20 cellular contexts compared by ENCODE assay signal in the genomic region with DNA sequence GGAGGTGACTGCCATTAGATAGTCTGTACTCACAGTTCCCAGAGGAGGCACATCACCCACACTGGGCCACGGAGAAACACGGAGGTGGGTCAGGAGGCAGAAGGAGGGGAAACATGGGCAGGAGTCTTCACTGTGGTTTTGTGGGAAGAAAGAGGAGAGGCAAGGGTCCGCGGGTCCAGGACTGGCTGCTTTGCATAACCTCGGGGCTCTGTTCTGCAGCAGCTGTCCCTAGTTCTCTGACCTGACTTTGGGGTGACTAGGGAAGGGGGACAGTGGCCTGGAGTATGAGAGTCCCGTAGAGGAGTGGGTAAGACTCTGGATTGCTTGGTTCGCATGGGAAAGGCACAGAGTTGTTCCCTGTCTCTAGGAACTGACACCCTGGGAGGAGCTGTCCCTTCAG.
DNase-seq lines count a peak whose midpoint lies in the region; TF ChIP-seq lines count a peak whose summit lies in the region.
"Had no signal": no experiment of that assay in that cellular context is flagged by ENCODE, and none has a peak within 500 bp of the region (broad histone marks: within the 10 kb centered on the region; RNA-seq: fewer than 3 reads in every experiment).

No MANE protein-coding gene starts in this region.

- no peak overlapping the region for H2AFZ ChIP-seq in neural progenitor cell (replicated peaks)

- H3K27ac ChIP-seq in neural progenitor cell (no peak overlapping the region), A673 (ENCODE audit: low read depth, low read length, poor library complexity, severe bottlenecking) (no peak overlapping the region)
- H3K27ac ChIP-seq: 22Rv1, A549, BLaER1, C4-2B had no signal

- POLR2A ChIA-PET in A673 (lab: Charles Lee; ENCODE audit: low non-redundant PET): no interaction called here

- intact Hi-C loops in A673 (cut with micrococcal nuclease; ENCODE audit: unreplicated experiment): no loop called here

- no peaks in the 10 kb centered on the region for H3K36me3 ChIP-seq in neural progenitor cell
- no peaks in the 10 kb centered on the region for H3K36me3 ChIP-seq in A673 (ENCODE audit: insufficient read depth, low read length, poor library complexity, severe bottlenecking)
- H3K36me3 ChIP-seq: BE2C, BLaER1 had no signal

- no peaks in the 10 kb centered on the region for H3K9me3 Mint-ChIP-seq in activated naive CD4-positive, alpha-beta T cell treated with anti-CD3 and anti-CD28 coated beads, Interleukin-2, amount 10 ng/mL, durations not matched to agents 7 days and 5 days
- H3K9me3 Mint-ChIP-seq in neural progenitor cell (peaks cover 2% of the 10 kb centered on the region), type B pancreatic cell (no peaks in the 10 kb centered on the region)
- H3K9me3 Mint-ChIP-seq: CD4-positive, alpha-beta T cell; CD8-positive, alpha-beta T cell had no signal

- no peaks in the 10 kb centered on the region for H3K27me3 Mint-ChIP-seq in activated naive CD4-positive, alpha-beta T cell treated with anti-CD3 and anti-CD28 coated beads, Interleukin-2, amount 10 ng/mL, durations not matched to agents 7 days and 5 days
- H3K27me3 Mint-ChIP-seq in neural progenitor cell (ENCODE audit: insufficient read depth, low read depth): no peaks in the 10 kb centered on the region
- peaks cover 3% of the 10 kb centered on the region for H3K27me3 Mint-ChIP-seq in type B pancreatic cell

- no peaks in the 10 kb centered on the region for H3K9me3 ChIP-seq in neural progenitor cell (ENCODE audit: low read depth)
- H3K9me3 ChIP-seq in A673 (ENCODE audit: low read depth, low read length, poor library complexity, severe bottlenecking): no peaks in the 10 kb centered on the region
- H3K9me3 ChIP-seq: A549, BE2C, BLaER1, Caco-2 had no signal

- no peaks in the 10 kb centered on the region for H3F3A ChIP-seq in neural progenitor cell (ENCODE audit: low read depth)

- no peak overlapping the region for H3K4me2 ChIP-seq in neural progenitor cell
- H3K4me2 ChIP-seq: A549, BLaER1 had no signal

- H3K36me3 Mint-ChIP-seq in activated naive CD4-positive, alpha-beta T cell treated with anti-CD3 and anti-CD28 coated beads, Interleukin-2, amount 10 ng/mL, durations not matched to agents 7 days and 5 days: no peaks in the 10 kb centered on the region
- H3K36me3 Mint-ChIP-seq in neural progenitor cell (no peaks in the 10 kb centered on the region), type B pancreatic cell (no peaks in the 10 kb centered on the region)
- H3K36me3 Mint-ChIP-seq: CD8-positive, alpha-beta T cell had no signal

- H3K4me3 Mint-ChIP-seq in activated naive CD4-positive, alpha-beta T cell treated with anti-CD3 and anti-CD28 coated beads, Interleukin-2, amount 10 ng/mL, durations not matched to agents 7 days and 5 days: no peak overlapping the region
- H3K4me3 Mint-ChIP-seq in neural progenitor cell (no peak overlapping the region), type B pancreatic cell (no peak overlapping the region)
- H3K4me3 Mint-ChIP-seq: CD4-positive, alpha-beta T cell; CD8-positive, alpha-beta T cell had no signal

- H3K4me1 ChIP-seq in neural progenitor cell (no peaks in the 10 kb centered on the region), A673 (ENCODE audit: insufficient read depth, low read length, poor library complexity, severe bottlenecking) (no peaks in the 10 kb centered on the region)
- H3K4me1 ChIP-seq: A549, BE2C, Caco-2 had no signal

- no peak overlapping the region for H3K9ac ChIP-seq in neural progenitor cell
- H3K9ac ChIP-seq: BLaER1 had no signal

- peak; percentile 15 for DNase-seq in activated naive CD4-positive, alpha-beta T cell treated with anti-CD3 and anti-CD28 coated beads, Interleukin-2, amount 10 ng/mL, durations not matched to agents 7 days and 5 days
- DNase-seq in activated naive CD4-positive, alpha-beta T cell (lab: John Stamatoyannopoulos, UW): no peak
- DNase-seq in mesenteric fat pad (ENCODE audit: low spot score) (peak; percentile 68), neural progenitor cell (ENCODE audit: low spot score) (no peak), type B pancreatic cell (ENCODE audit: extremely low spot score, unreplicated experiment) (peak; percentile 51), C1 segment of cervical spinal cord (lab: John Stamatoyannopoulos, UW) (no peak), A673 (ENCODE audit: low spot score) (no peak), RKO (ENCODE audit: low spot score) (no peak)
- DNase-seq: ACHN; BE2C; Caco-2; Calu3; CD4-positive, alpha-beta T cell; CD8-positive, alpha-beta T cell; DMS79 treated with DMSO at 0.1 percent for 48 hours; GF-D8 had no signal

- H3K4me3 ChIP-seq in neural progenitor cell (no peak overlapping the region), A673 (ENCODE audit: low read depth, low read length, poor library complexity, severe bottlenecking) (no peak overlapping the region)
- H3K4me3 ChIP-seq: A549, BLaER1 had no signal

- H4K20me1 ChIP-seq in neural progenitor cell (ENCODE audit: low read depth): no peaks in the 10 kb centered on the region
- H4K20me1 ChIP-seq: BLaER1 had no signal

- H3K27me3 ChIP-seq in neural progenitor cell: no peaks in the 10 kb centered on the region
- H3K27me3 ChIP-seq in A673 (replicated peaks; ENCODE audit: insufficient read depth, low read depth, low read length, poor library complexity): no peaks in the 10 kb centered on the region
- H3K27me3 ChIP-seq: BE2C, BLaER1 had no signal

- TF ChIP-seq CTCF in neural progenitor cell (IDR thresholded peaks at IDR 0.05) (no peak), type B pancreatic cell (conservative IDR thresholded peaks at IDR 0.05) (no peak), A673 (conservative IDR thresholded peaks at IDR 0.05; ENCODE audit: low read depth, low read length) (no peak)

- H3K27ac Mint-ChIP-seq in activated naive CD4-positive, alpha-beta T cell treated with anti-CD3 and anti-CD28 coated beads, Interleukin-2, amount 10 ng/mL, durations not matched to agents 7 days and 5 days: no peak overlapping the region
- peak overlapping the region; percentile 89 for H3K27ac Mint-ChIP-seq in neural progenitor cell
- no peak overlapping the region for H3K27ac Mint-ChIP-seq in type B pancreatic cell
- H3K27ac Mint-ChIP-seq: CD4-positive, alpha-beta T cell; CD8-positive, alpha-beta T cell had no signal

- BruUV-seq in A673 (replicated peaks; lab: Mats Ljungman, UMichigan): no TSS peak

- H3K4me1 Mint-ChIP-seq in activated naive CD4-positive, alpha-beta T cell treated with anti-CD3 and anti-CD28 coated beads, Interleukin-2, amount 10 ng/mL, durations not matched to agents 7 days and 5 days: no peaks in the 10 kb centered on the region
- H3K4me1 Mint-ChIP-seq in neural progenitor cell (peaks cover 10% of the 10 kb centered on the region), type B pancreatic cell (ENCODE audit: unreplicated experiment) (peaks cover 7% of the 10 kb centered on the region)

- CTCF ChIA-PET in activated naive CD4-positive, alpha-beta T cell treated with anti-CD3 and anti-CD28 coated beads, Interleukin-2, amount 10 ng/mL, durations not matched to agents 7 days and 5 days (lab: Charles Lee): no interaction called here
- CTCF ChIA-PET in A673 (lab: Charles Lee): no interaction called here

- H3K79me2 ChIP-seq in neural progenitor cell (ENCODE audit: low read depth): no peaks in the 10 kb centered on the region

Comparison
In these comparisons a context has a peak if more than half of its experiments do, and no peak if none do; other contexts are left out.
1. DNase-seq: peak in activated naive CD4-positive, alpha-beta T cell treated with anti-CD3 and anti-CD28 coated beads, Interleukin-2, amount 10 ng/mL, durations not matched to agents 7 days and 5 days (single experiment), mesenteric fat pad (single experiment) and type B pancreatic cell (single experiment); none in activated naive CD4-positive, alpha-beta T cell (0 of 4), neural progenitor cell (single experiment), C1 segment of cervical spinal cord (0 of 14), A673 (single experiment) and RKO (single experiment).